ENCODE assay signal across 1 cellular context in genomic region chr18:5398269-5398668, GRCh38.
TF ChIP-seq lines count a peak whose summit lies in the region.

No MANE protein-coding gene starts in this region.

TF ChIP-seq in H1, 55 proteins besides CTCF, POLR2A, EP300 and RAD21 (continued from another document):
- TF ChIP-seq JUND (IDR thresholded peaks at IDR 0.05; ENCODE audit: low read length) (no peak), SP2 (IDR thresholded peaks at IDR 0.05; ENCODE audit: low read length) (no peak), SIN3A (conservative IDR thresholded peaks at IDR 0.05 in 1 of 2, IDR thresholded peaks at IDR 0.05 in 1 of 2; ENCODE audit: low read depth in 1 of 2, low read length in 2 of 2) (no peak)
TF ChIP-seq in H1: peak in this region for 0.
